Comparison of ENCODE assay signal across 9 cellular contexts in genomic region chr17:40614431-40615294, GRCh38. TPM values are rescaled to one million over a fixed set of nuclear protein-coding genes. Genes with fewer than 3 reads are reported as not detected.
DNase-seq lines count a peak whose midpoint lies in the region; ATAC-seq and TF ChIP-seq lines count a peak whose summit lies in the region.
"Had no signal": no experiment of that assay in that cellular context is flagged by ENCODE, and none has a peak within 500 bp of the region (broad histone marks: within the 10 kb centered on the region; RNA-seq: fewer than 3 reads in every experiment).

No MANE protein-coding gene starts in this region.

- no peak overlapping the region for H3K4me3 Mint-ChIP-seq in effector memory CD8-positive, alpha-beta T cell
- H3K4me3 Mint-ChIP-seq: HFFc6 had no signal

- no peak for DNase-seq in effector memory CD8-positive, alpha-beta T cell
- DNase-seq in cardiac septum (ENCODE audit: low spot score) (no peak), RPMI8226 (no peak), NCI-H146 (lab: John Stamatoyannopoulos, UW) (no peak)

- ATAC-seq in GM19397 (IDR thresholded peaks at IDR 0.05; ENCODE audit: unreplicated experiment): peak; percentile 37
- ATAC-seq in HG03196 (IDR thresholded peaks at IDR 0.05; ENCODE audit: unreplicated experiment): peak; percentile 28
- ATAC-seq in effector memory CD8-positive, alpha-beta T cell (replicated peaks): no peak
- ATAC-seq in GM21423 (IDR thresholded peaks at IDR 0.05; ENCODE audit: unreplicated experiment): no peak

- intact Hi-C loops in cardiac septum (cut with DNase I): no loop called here

- H3K27me3 Mint-ChIP-seq in effector memory CD8-positive, alpha-beta T cell: no peaks in the 10 kb centered on the region

- H3K9me3 Mint-ChIP-seq in effector memory CD8-positive, alpha-beta T cell: no peaks in the 10 kb centered on the region
- H3K9me3 Mint-ChIP-seq: HFFc6 had no signal

- H3K4me1 Mint-ChIP-seq in effector memory CD8-positive, alpha-beta T cell (ENCODE audit: low read depth in 2 of 2): peaks cover 17 to 34% of the 10 kb centered on the region in 2 donors

- peaks cover 10% of the 10 kb centered on the region for H3K36me3 Mint-ChIP-seq in effector memory CD8-positive, alpha-beta T cell (ENCODE audit: insufficient read depth)

- peak overlapping the region; percentile 53 to 77 for H3K27ac Mint-ChIP-seq in effector memory CD8-positive, alpha-beta T cell
- H3K27ac Mint-ChIP-seq: HFFc6 had no signal

- 0 out of 3 replicates have a peak, but pooled peaks have one; percentile 16 for TF ChIP-seq CTCF in GM12872 (IDR thresholded peaks at IDR 0.05; ENCODE audit: insufficient read depth, low read depth, low read length)

RNA-seq across cellular contexts. Expression of gene SMARCE1, which starts 33.0 kb away (rescaled TPM):
- total RNA-seq in cardiac septum: 77.7 TPM

RNA-seq across cellular contexts. Expression of gene CCR7, which starts 49.4 kb away (rescaled TPM):
- 0.32 TPM for total RNA-seq in cardiac septum
- total RNA-seq: HFFc6 had no signal

RNA-seq across cellular contexts. Expression of gene KRT222, which starts 50.3 kb away (rescaled TPM):
- total RNA-seq in cardiac septum: not detected
- total RNA-seq: HFFc6 had no signal

Comparison
In these comparisons a context has a peak if more than half of its experiments do, and no peak if none do; other contexts are left out.
1. ATAC-seq: peak in GM19397 (single experiment) and HG03196 (single experiment); none in effector memory CD8-positive, alpha-beta T cell (single experiment) and GM21423 (single experiment).